38 cellular contexts compared by ENCODE assay signal in genomic region chr19:8184274-8184673, GRCh38. TPM values are rescaled to one million over a fixed set of nuclear protein-coding genes. Genes with fewer than 3 reads are reported as not detected.
"Had no signal": no experiment of that assay in that cellular context is flagged by ENCODE, and none has a peak within 500 bp of the region (broad histone marks: within the 10 kb centered on the region; RNA-seq: fewer than 3 reads in every experiment).

No MANE protein-coding gene starts in this region.

- H3K27me3 ChIP-seq: MG63 had no signal

- H3K4me3 ChIP-seq: MG63 had no signal

- DNase-seq: Karpas-422, Kasumi-1, MG63, MM.1S, MV-4-11, NCI-H1048, NCI-H1092, NCI-H1092 treated with DMSO at 0.1 percent for 48 hours, NCI-H1105, NCI-H1105 treated with DMSO at 0.1 percent for 48 hours, NCI-H1417, NCI-H1417 treated with DMSO at 0.1 percent for 48 hours, NCI-H1436, NCI-H1436 treated with DMSO at 0.1 percent for 48 hours, NCI-H146, NCI-H1694, NCI-H1694 treated with DMSO at 0.1 percent for 48 hours, NCI-H187, NCI-H187 treated with DMSO at 0.1 percent for 48 hours, NCI-H1930, NCI-H2029, NCI-H2029 treated with DMSO at 0.1 percent for 48 hours, NCI-H2081, NCI-H2081 treated with DMSO at 0.1 percent for 48 hours, NCI-H2107, NCI-H2171, NCI-H2171 treated with DMSO at 0.1 percent for 48 hours, NCI-H2227 treated with DMSO at 0.1 percent for 48 hours, NCI-H226, NCI-H345, NCI-H446, NCI-H446 treated with DMSO at 0.1 percent for 48 hours, NCI-H510A, NCI-H510A treated with DMSO at 0.1 percent for 48 hours, NCI-H524 had no signal

- H3K36me3 ChIP-seq: MG63 had no signal

- H3K9me3 ChIP-seq: MG63 had no signal

RNA-seq across cellular contexts. Expression of gene CERS4, which starts 24.9 kb away (rescaled TPM):
- total RNA-seq: LHCN-M2 had no signal

RNA-seq across cellular contexts. Expression of gene FBN3, which starts 34.9 kb away (rescaled TPM):
- total RNA-seq: LHCN-M2, M059J, MCF 10A had no signal
